10 cellular contexts compared by ENCODE assay signal in genomic region chr22:32613773-32614172, GRCh38.
"Had no signal": no experiment of that assay in that cellular context is flagged by ENCODE, and none has a peak within 500 bp of the region (broad histone marks: within the 10 kb centered on the region; RNA-seq: fewer than 3 reads in every experiment).

No MANE protein-coding gene starts in this region.

- FAIRE-seq: H1, H54, HTR-8/SVneo had no signal

- H3K4me3 Mint-ChIP-seq: GM23338, H9, HFFc6, IgD-negative memory B cell had no signal

- H3K27ac Mint-ChIP-seq: GM23338, H9, HFFc6, IgD-negative memory B cell had no signal

- DNase-seq: H9, HCEC 1CT, HFFc6, Kasumi-1, KG1 had no signal

- H3K4me1 Mint-ChIP-seq: IgD-negative memory B cell had no signal

- H3K4me2 ChIP-seq: GM23338 had no signal

- ATAC-seq: GM23338 had no signal

- H3K4me3 ChIP-seq: GM23338 had no signal

- H3K36me3 Mint-ChIP-seq: IgD-negative memory B cell had no signal

- H2AFZ ChIP-seq: GM23338 had no signal

- H3K9me3 Mint-ChIP-seq: GM23338, H9, HFFc6 had no signal
